22 cellular contexts compared by ENCODE assay signal in the genomic region with DNA sequence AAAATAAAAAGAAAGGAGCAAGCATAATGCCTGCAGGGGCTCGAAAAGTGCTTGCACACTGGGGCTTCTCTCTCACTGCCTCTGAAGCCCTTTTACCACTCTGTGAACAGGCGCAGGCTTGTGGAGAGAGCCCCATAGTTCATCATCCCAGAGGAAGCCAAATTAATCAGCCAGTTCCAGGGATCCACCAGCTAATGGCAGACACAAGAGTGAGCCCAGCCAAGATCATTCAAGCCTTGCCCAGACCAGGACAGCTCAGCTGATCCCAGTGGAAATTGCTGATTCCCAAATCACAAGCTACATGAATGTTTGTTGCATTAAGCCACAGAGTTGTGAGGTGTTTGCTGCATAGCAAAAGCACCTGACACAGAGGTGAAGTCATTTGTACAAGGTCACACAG.
"Had no signal": no experiment of that assay in that cellular context is flagged by ENCODE, and none has a peak within 500 bp of the region (broad histone marks: within the 10 kb centered on the region; RNA-seq: fewer than 3 reads in every experiment).

No MANE protein-coding gene starts in this region.

- ATAC-seq: foreskin keratinocyte, gastroesophageal sphincter, heart left ventricle, left colon, left lobe of liver, left ventricle myocardium superior, lower lobe of right lung had no signal

- H3K36me3 ChIP-seq: esophagus muscularis mucosa, gastroesophageal sphincter, heart left ventricle, lower lobe of right lung had no signal

- H3K27ac ChIP-seq: coronary artery, dorsolateral prefrontal cortex, esophagus muscularis mucosa, foreskin keratinocyte, gastroesophageal sphincter, heart left ventricle, hepatocyte, lower lobe of right lung had no signal

- H3K4me3 ChIP-seq: coronary artery, dorsolateral prefrontal cortex, esophagus muscularis mucosa, gastroesophageal sphincter, heart left ventricle, hepatocyte, lower lobe of right lung had no signal

- H2AFZ ChIP-seq: hepatocyte had no signal

- DNase-seq: dermis blood vessel endothelial cell; effector CD4-positive, alpha-beta T cell; effector memory CD4-positive, alpha-beta T cell; foreskin keratinocyte; heart left ventricle; hypothalamus; immature natural killer cell; islet precursor cell; kidney; kidney glomerular epithelial cell; left colon; left ventricle myocardium superior; lower lobe of right lung; mesendoderm; midbrain had no signal

- H3K27ac Mint-ChIP-seq: immature natural killer cell, memory B cell had no signal

- H3K4me3 Mint-ChIP-seq: immature natural killer cell, memory B cell had no signal

- H3K9me3 Mint-ChIP-seq: immature natural killer cell, memory B cell had no signal

- H3K79me2 ChIP-seq: hepatocyte had no signal

- H3K4me2 ChIP-seq: hepatocyte had no signal

- H3K4me1 Mint-ChIP-seq: immature natural killer cell, memory B cell had no signal

- H3K9me3 ChIP-seq: esophagus muscularis mucosa, gastroesophageal sphincter, heart left ventricle, lower lobe of right lung had no signal

- H3K4me1 ChIP-seq: esophagus muscularis mucosa, foreskin keratinocyte, gastroesophageal sphincter, heart left ventricle, lower lobe of right lung had no signal

- H3K36me3 Mint-ChIP-seq: immature natural killer cell, memory B cell had no signal
